ENCODE assay signal across 15 cellular contexts in the genomic region with DNA sequence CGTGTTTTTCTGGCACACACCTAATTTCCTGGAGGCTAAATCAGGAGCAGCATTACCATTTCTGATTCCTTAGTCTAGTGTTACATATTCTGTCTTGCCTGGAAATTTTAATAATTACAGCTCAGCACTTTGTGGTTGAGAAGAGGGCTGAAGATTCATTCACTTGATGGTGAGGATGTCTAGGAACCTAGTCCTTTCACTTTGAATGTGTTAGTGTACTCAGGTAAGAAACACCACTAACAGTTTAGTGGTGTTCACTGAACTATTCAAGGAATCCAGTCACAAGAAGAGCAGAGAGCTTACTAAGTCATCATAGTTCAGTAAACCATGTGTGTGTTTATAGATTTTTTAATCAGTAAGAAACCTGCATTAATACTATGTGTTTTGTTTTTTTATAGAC.
A peak's percentile ranks its signal among the peaks of the same experiment; 100 is the strongest.
DNase-seq lines count a peak whose midpoint lies in the region; ATAC-seq and TF ChIP-seq lines count a peak whose summit lies in the region.
"Had no signal": no experiment of that assay in that cellular context is flagged by ENCODE, and none has a peak within 500 bp of the region (broad histone marks: within the 10 kb centered on the region; RNA-seq: fewer than 3 reads in every experiment).

No MANE protein-coding gene starts in this region.

- H2AK5ac ChIP-seq in H9 (ENCODE audit: insufficient read length, low read length), result no peak overlapping the region

- H3K27ac Mint-ChIP-seq in activated CD8-positive, alpha-beta memory T cell treated with anti-CD3 and anti-CD28 coated beads, Interleukin-2, amount 10 ng/mL, durations not matched to agents 7 days and 5 days, result peak overlapping the region; percentile 62
- H3K27ac Mint-ChIP-seq in activated naive CD8-positive, alpha-beta T cell treated with anti-CD3 and anti-CD28 coated beads, Interleukin-2, amount 10 ng/mL, durations not matched to agents 7 days and 5 days, result peak overlapping the region; percentile 80
- H3K27ac Mint-ChIP-seq in stimulated activated effector memory CD8-positive, alpha-beta T cell treated with anti-CD3 and anti-CD28 coated beads, Interleukin-12 subunit alpha, Interleukin-12 subunit beta, amount 100 ng/mL, for 72 hours, result peak overlapping the region; percentile 45
- peak overlapping the region in 1 of 3 experiments; percentile 63; a peak in 1 of 7 replicates for H3K27ac Mint-ChIP-seq in H9

- TF ChIP-seq CTCF in H9 (conservative IDR thresholded peaks at IDR 0.05), result no peak

- no peak overlapping the region for H4K5ac ChIP-seq in H9 (ENCODE audit: insufficient read length, low read depth, low read length)

- no peaks in the 10 kb centered on the region for H3K4me1 ChIP-seq in H9 (ENCODE audit: insufficient read depth, low read length)

- POLR2A ChIA-PET in activated naive CD8-positive, alpha-beta T cell treated with anti-CD3 and anti-CD28 coated beads, Interleukin-2, amount 10 ng/mL, durations not matched to agents 7 days and 5 days (lab: Charles Lee), result interaction anchor here (1.1 to 1.9 kb wide), 3 partner anchors 27 to 409 kb away, joined by 3 to 10 read pairs (median 4); a partner anchor contains a TSS

- H2BK120ac ChIP-seq in H9 (ENCODE audit: low read depth, low read length, poor library complexity, severe bottlenecking), result no peak overlapping the region

- H3K9me3 Mint-ChIP-seq in activated CD8-positive, alpha-beta memory T cell treated with anti-CD3 and anti-CD28 coated beads, Interleukin-2, amount 10 ng/mL, durations not matched to agents 7 days and 5 days (ENCODE audit: low read depth), result no peaks in the 10 kb centered on the region
- no peaks in the 10 kb centered on the region for H3K9me3 Mint-ChIP-seq in activated naive CD8-positive, alpha-beta T cell treated with anti-CD3 and anti-CD28 coated beads, Interleukin-2, amount 10 ng/mL, durations not matched to agents 7 days and 5 days
- H3K9me3 Mint-ChIP-seq in stimulated activated effector memory CD8-positive, alpha-beta T cell treated with anti-CD3 and anti-CD28 coated beads, Interleukin-12 subunit alpha, Interleukin-12 subunit beta, amount 100 ng/mL, for 72 hours, result no peaks in the 10 kb centered on the region
- H3K9me3 Mint-ChIP-seq in H9, result no peaks in the 10 kb centered on the region

- no peak overlapping the region for H3K4ac ChIP-seq in H9 (ENCODE audit: low read depth, low read length)

- H3T11ph ChIP-seq in H9 (ENCODE audit: low read length), result no peak overlapping the region

- no peak overlapping the region for H2BK5ac ChIP-seq in H9 (ENCODE audit: insufficient read length, low read length)

- H3K9me3 ChIP-seq in H9 (ENCODE audit: control insufficient read depth, low read depth, low read length), result no peaks in the 10 kb centered on the region
- H3K9me3 ChIP-seq: ovary, upper lobe of right lung had no signal

- H4K8ac ChIP-seq in H9 (replicated peaks; ENCODE audit: insufficient read length, low read depth, low read length), result no peak overlapping the region

- no peak overlapping the region for H3K14ac ChIP-seq in H9 (ENCODE audit: insufficient read depth, low read length)

- H3K79me1 ChIP-seq in H9 (ENCODE audit: insufficient read depth, low read depth, low read length, poor library complexity, severe bottlenecking), result no peaks in the 10 kb centered on the region

- H2BK20ac ChIP-seq in H9 (ENCODE audit: low read depth, low read length, poor library complexity, severe bottlenecking), result no peak overlapping the region

- no peaks in the 10 kb centered on the region for H3K79me2 ChIP-seq in H9 (ENCODE audit: insufficient read depth, low read length)

- H3K56ac ChIP-seq in H9 (ENCODE audit: insufficient read length, low read depth, low read length), result no peak overlapping the region

- H3K27me3 Mint-ChIP-seq in activated CD8-positive, alpha-beta memory T cell treated with anti-CD3 and anti-CD28 coated beads, Interleukin-2, amount 10 ng/mL, durations not matched to agents 7 days and 5 days, result no peaks in the 10 kb centered on the region
- H3K27me3 Mint-ChIP-seq in activated naive CD8-positive, alpha-beta T cell treated with anti-CD3 and anti-CD28 coated beads, Interleukin-2, amount 10 ng/mL, durations not matched to agents 7 days and 5 days, result no peaks in the 10 kb centered on the region
- no peaks in the 10 kb centered on the region for H3K27me3 Mint-ChIP-seq in H9 (ENCODE audit: low read depth)

- peaks cover 32% of the 10 kb centered on the region for H3K4me1 Mint-ChIP-seq in activated CD8-positive, alpha-beta memory T cell treated with anti-CD3 and anti-CD28 coated beads, Interleukin-2, amount 10 ng/mL, durations not matched to agents 7 days and 5 days
- H3K4me1 Mint-ChIP-seq in activated naive CD8-positive, alpha-beta T cell treated with anti-CD3 and anti-CD28 coated beads, Interleukin-2, amount 10 ng/mL, durations not matched to agents 7 days and 5 days, result peaks cover 32% of the 10 kb centered on the region
- peaks cover 23% of the 10 kb centered on the region for H3K4me1 Mint-ChIP-seq in stimulated activated effector memory CD8-positive, alpha-beta T cell treated with anti-CD3 and anti-CD28 coated beads, Interleukin-12 subunit alpha, Interleukin-12 subunit beta, amount 100 ng/mL, for 72 hours
- no peaks in the 10 kb centered on the region for H3K4me1 Mint-ChIP-seq in H9

- H2BK15ac ChIP-seq in H9 (ENCODE audit: low read depth, low read length), result no peak overlapping the region

- H2AFZ ChIP-seq in H9 (ENCODE audit: low read length), result no peak overlapping the region

- CTCF ChIA-PET in activated CD8-positive, alpha-beta memory T cell treated with anti-CD3 and anti-CD28 coated beads, Interleukin-2, amount 10 ng/mL, durations not matched to agents 7 days and 5 days (lab: Charles Lee), result interaction anchor here (0.8 kb wide), 1 partner anchor 104 kb away, joined by 3 read pairs; no protein-coding TSS in a partner anchor

- no peak overlapping the region for H3K9ac ChIP-seq in H9 (ENCODE audit: extremely low read depth, insufficient read length, low read length)

- H3K4me2 ChIP-seq in H9 (ENCODE audit: insufficient read depth, insufficient read length, low read length), result no peak overlapping the region

- H3K27me3 ChIP-seq in H9 (ENCODE audit: insufficient read depth, low read length), result no peaks in the 10 kb centered on the region
- H3K27me3 ChIP-seq: ovary, upper lobe of right lung had no signal

- no CpG with 5 or more reads among the region's 1 CpG for WGBS in H9 (ENCODE audit: extremely low coverage, insufficient read length, low lambda C conversion rate)

- peak; percentile 79 for ATAC-seq in activated CD8-positive, alpha-beta memory T cell treated with anti-CD3 and anti-CD28 coated beads, Interleukin-2, amount 10 ng/mL, durations not matched to agents 7 days and 5 days
- peak; percentile 75 for ATAC-seq in HG02870 (IDR thresholded peaks at IDR 0.05; ENCODE audit: unreplicated experiment)
- ATAC-seq in activated naive CD8-positive, alpha-beta T cell treated with anti-CD3 and anti-CD28 coated beads, Interleukin-2, amount 10 ng/mL, durations not matched to agents 7 days and 5 days (ENCODE audit: low read depth), result peak; percentile 76
- ATAC-seq in stimulated activated effector memory CD8-positive, alpha-beta T cell treated with anti-CD3 and anti-CD28 coated beads, Interleukin-12 subunit alpha, Interleukin-12 subunit beta, amount 100 ng/mL, for 72 hours, result peak; percentile 93
- ATAC-seq: upper lobe of right lung had no signal

- no peaks in the 10 kb centered on the region for H3K23me2 ChIP-seq in H9 (ENCODE audit: insufficient read length, low read depth, low read length, poor library complexity, severe bottlenecking)

- no peak overlapping the region for H2BK12ac ChIP-seq in H9 (ENCODE audit: insufficient read length, low read depth, low read length)

- H3K27ac ChIP-seq in H9 (ENCODE audit: insufficient read length, low read depth, low read length), result no peak overlapping the region
- H3K27ac ChIP-seq: ovary, RWPE1, upper lobe of right lung had no signal

- no peak overlapping the region for H3K4me3 Mint-ChIP-seq in activated CD8-positive, alpha-beta memory T cell treated with anti-CD3 and anti-CD28 coated beads, Interleukin-2, amount 10 ng/mL, durations not matched to agents 7 days and 5 days
- peak overlapping the region; percentile 46 for H3K4me3 Mint-ChIP-seq in activated naive CD8-positive, alpha-beta T cell treated with anti-CD3 and anti-CD28 coated beads, Interleukin-2, amount 10 ng/mL, durations not matched to agents 7 days and 5 days
- no peak overlapping the region for H3K4me3 Mint-ChIP-seq in stimulated activated effector memory CD8-positive, alpha-beta T cell treated with anti-CD3 and anti-CD28 coated beads, Interleukin-12 subunit alpha, Interleukin-12 subunit beta, amount 100 ng/mL, for 72 hours
- H3K4me3 Mint-ChIP-seq in H9, result no peak overlapping the region

- H4K20me1 ChIP-seq in H9 (ENCODE audit: control insufficient read depth, insufficient read depth, insufficient read length), result no peaks in the 10 kb centered on the region

- no peak overlapping the region for H3K23ac ChIP-seq in H9 (ENCODE audit: insufficient read length, low read depth, low read length)

- H4K91ac ChIP-seq in H9 (ENCODE audit: insufficient read length, low read depth, low read length), result no peak overlapping the region

- peaks cover 47% of the 10 kb centered on the region for H3K36me3 Mint-ChIP-seq in activated CD8-positive, alpha-beta memory T cell treated with anti-CD3 and anti-CD28 coated beads, Interleukin-2, amount 10 ng/mL, durations not matched to agents 7 days and 5 days
- H3K36me3 Mint-ChIP-seq in activated naive CD8-positive, alpha-beta T cell treated with anti-CD3 and anti-CD28 coated beads, Interleukin-2, amount 10 ng/mL, durations not matched to agents 7 days and 5 days, result peaks cover 49% of the 10 kb centered on the region
- H3K36me3 Mint-ChIP-seq in stimulated activated effector memory CD8-positive, alpha-beta T cell treated with anti-CD3 and anti-CD28 coated beads, Interleukin-12 subunit alpha, Interleukin-12 subunit beta, amount 100 ng/mL, for 72 hours, result peaks cover 56% of the 10 kb centered on the region
- H3K36me3 Mint-ChIP-seq in H9 (ENCODE audit: insufficient read depth in 1 of 3, low read depth in 3 of 3), result peaks cover 4 to 26% (median 25%) of the 10 kb centered on the region in 3 experiments; a peak in 6 of 7 replicates

- DNase-seq in activated CD8-positive, alpha-beta memory T cell treated with anti-CD3 and anti-CD28 coated beads, Interleukin-2, amount 10 ng/mL, durations not matched to agents 7 days and 5 days, result no peak
- no peak for DNase-seq in activated CD8-positive, alpha-beta memory T cell treated with anti-CD3 and anti-CD28 coated beads, Interleukin-2, amount 50 U/mL, for 48 hours
- DNase-seq in activated naive CD8-positive, alpha-beta T cell treated with anti-CD3 and anti-CD28 coated beads, Interleukin-2, amount 10 ng/mL, durations not matched to agents 7 days and 5 days, result no peak
- no peak for DNase-seq in stimulated activated effector memory CD8-positive, alpha-beta T cell treated with anti-CD3 and anti-CD28 coated beads, Interleukin-12 subunit alpha, Interleukin-12 subunit beta, amount 100 ng/mL, for 72 hours (ENCODE audit: low spot score in 2 of 2)
- DNase-seq in H9 (no peak), LoVo (ENCODE audit: low spot score) (no peak), NCI-H524 treated with DMSO at 0.1 percent for 48 hours (lab: John Stamatoyannopoulos, UW) (no peak)
- DNase-seq: central memory CD4-positive, alpha-beta T cell; erythroblast; hippocampal formation; NCI-H1105; ovary; upper lobe of right lung had no signal

- no peak overlapping the region for H3K18ac ChIP-seq in H9 (ENCODE audit: insufficient read length, low read depth, low read length)
